Comparison of ENCODE assay signal across 8 cellular contexts in the genomic region with DNA sequence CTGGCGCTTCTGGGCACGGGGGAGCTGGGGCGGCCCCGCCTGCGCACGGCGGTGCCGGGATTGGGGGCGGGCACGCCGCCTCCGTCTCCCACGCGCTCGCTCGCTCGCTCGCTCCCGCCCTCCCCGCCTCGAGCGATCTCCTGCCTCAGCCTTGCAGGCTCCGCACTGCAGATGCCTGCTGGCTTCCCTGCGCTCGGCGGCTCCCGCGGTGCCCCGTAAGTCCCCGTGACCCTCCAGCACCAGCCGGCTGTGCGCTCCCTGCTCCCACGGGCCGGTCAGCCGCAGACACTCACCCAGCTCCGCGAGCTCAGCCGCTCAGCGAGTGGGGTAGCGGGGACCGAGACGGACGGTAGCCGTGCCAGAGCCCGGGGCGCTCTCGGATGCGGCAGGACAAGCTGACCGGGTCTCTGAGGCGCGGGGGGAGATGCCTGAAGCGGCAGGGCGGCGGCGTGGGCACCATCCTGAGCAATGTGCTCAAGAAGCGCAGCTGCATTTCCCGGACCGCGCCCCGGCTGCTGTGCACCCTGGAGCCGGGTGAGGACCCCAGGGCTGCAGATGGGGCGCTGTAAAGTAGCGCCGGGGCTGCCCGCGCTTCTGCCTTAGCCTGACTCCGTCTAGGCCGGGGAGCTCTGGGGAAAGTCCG. TPM values are rescaled to one million over a fixed set of nuclear protein-coding genes. Genes with fewer than 3 reads are reported as not detected.
A peak's percentile ranks its signal among the peaks of the same experiment; 100 is the strongest.
DNase-seq lines count a peak whose midpoint lies in the region; ATAC-seq and TF ChIP-seq lines count a peak whose summit lies in the region.

A gene with protein sequence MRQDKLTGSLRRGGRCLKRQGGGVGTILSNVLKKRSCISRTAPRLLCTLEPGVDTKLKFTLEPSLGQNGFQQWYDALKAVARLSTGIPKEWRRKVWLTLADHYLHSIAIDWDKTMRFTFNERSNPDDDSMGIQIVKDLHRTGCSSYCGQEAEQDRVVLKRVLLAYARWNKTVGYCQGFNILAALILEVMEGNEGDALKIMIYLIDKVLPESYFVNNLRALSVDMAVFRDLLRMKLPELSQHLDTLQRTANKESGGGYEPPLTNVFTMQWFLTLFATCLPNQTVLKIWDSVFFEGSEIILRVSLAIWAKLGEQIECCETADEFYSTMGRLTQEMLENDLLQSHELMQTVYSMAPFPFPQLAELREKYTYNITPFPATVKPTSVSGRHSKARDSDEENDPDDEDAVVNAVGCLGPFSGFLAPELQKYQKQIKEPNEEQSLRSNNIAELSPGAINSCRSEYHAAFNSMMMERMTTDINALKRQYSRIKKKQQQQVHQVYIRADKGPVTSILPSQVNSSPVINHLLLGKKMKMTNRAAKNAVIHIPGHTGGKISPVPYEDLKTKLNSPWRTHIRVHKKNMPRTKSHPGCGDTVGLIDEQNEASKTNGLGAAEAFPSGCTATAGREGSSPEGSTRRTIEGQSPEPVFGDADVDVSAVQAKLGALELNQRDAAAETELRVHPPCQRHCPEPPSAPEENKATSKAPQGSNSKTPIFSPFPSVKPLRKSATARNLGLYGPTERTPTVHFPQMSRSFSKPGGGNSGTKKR (plus strand): TSS at position 148 of the 643 bp plus-strand sequence. CDS start 233 bp downstream, at position 381.

- intact Hi-C loops in ovary (cut with DNase I): no loop called here

- peak; percentile 37 for ATAC-seq in HG02973 (IDR thresholded peaks at IDR 0.05; ENCODE audit: unreplicated experiment)
- ATAC-seq in activated naive CD4-positive, alpha-beta T cell treated with anti-CD3 and anti-CD28 coated beads, Interleukin-2, amount 50 U/mL, for 72 hours: peak; percentile 51 to 70
- no peak for ATAC-seq in HG03460 (IDR thresholded peaks at IDR 0.05; ENCODE audit: unreplicated experiment)

- TF ChIP-seq POLR2A in ovary (IDR thresholded peaks at IDR 0.05): no peak

- H3K9me3 ChIP-seq in cardiac muscle cell (ENCODE audit: low read depth): no peaks in the 10 kb centered on the region
- H3K9me3 ChIP-seq in ovary: no peaks in the 10 kb centered on the region

- peak; percentile 25 for DNase-seq in ELR (ENCODE audit: low read depth)
- peak; percentile 77 for DNase-seq in NCI-H526 treated with DMSO at 0.1 percent for 48 hours (lab: John Stamatoyannopoulos, UW)
- peak in 1 of 2 donors; percentile 14 for DNase-seq in activated naive CD4-positive, alpha-beta T cell treated with anti-CD3 and anti-CD28 coated beads, Interleukin-2, amount 50 U/mL, for 72 hours (ENCODE audit: low spot score in 2 of 2)
- DNase-seq in cardiac muscle cell (ENCODE audit: low read depth in 1 of 2, low spot score in 1 of 2): peak; percentile 41 to 59
- DNase-seq in ovary: peak in 4 of 5 donors; percentile 10 to 52 (median 36)
- no peak for DNase-seq in COLO829 (ENCODE audit: low spot score)

- H3K36me3 Mint-ChIP-seq in activated naive CD4-positive, alpha-beta T cell treated with anti-CD3 and anti-CD28 coated beads, Interleukin-2, amount 50 U/mL, for 72 hours: peaks cover 0 to 7% of the 10 kb centered on the region in 2 donors

- H3K4me3 ChIP-seq in cardiac muscle cell (peak within 1 kb of the TSS; percentile 39), ovary (peak within 1 kb of the TSS; percentile 15)

- 1% methylated on average over 30 to 69 of the region's 69 CpGs for WGBS in ovary, 3 donors

- H3K4me1 ChIP-seq in cardiac muscle cell (ENCODE audit: low read depth): peaks cover 21% of the 10 kb centered on the region
- H3K4me1 ChIP-seq in ovary (ENCODE audit: insufficient read depth): peaks cover 11% of the 10 kb centered on the region

- H3K36me3 ChIP-seq in cardiac muscle cell: no peaks in the 10 kb centered on the region
- H3K36me3 ChIP-seq in ovary: no peaks in the 10 kb centered on the region

- peaks cover 65% of the 10 kb centered on the region for H3K27me3 ChIP-seq in cardiac muscle cell
- H3K27me3 ChIP-seq in ovary: no peaks in the 10 kb centered on the region

- no peak for TF ChIP-seq EP300 in ovary (IDR thresholded peaks at IDR 0.05)

- no peak for TF ChIP-seq CTCF in cardiac muscle cell (IDR thresholded peaks at IDR 0.05; ENCODE audit: low read depth, low read length)
- TF ChIP-seq CTCF in ovary (IDR thresholded peaks at IDR 0.05): no peak

- H3K27ac ChIP-seq in cardiac muscle cell (no peak within 1 kb of the TSS), ovary (no peak within 1 kb of the TSS)

- H3K27ac Mint-ChIP-seq in activated naive CD4-positive, alpha-beta T cell treated with anti-CD3 and anti-CD28 coated beads, Interleukin-2, amount 50 U/mL, for 72 hours: no peak within 1 kb of the TSS

- H3K9me3 Mint-ChIP-seq in activated naive CD4-positive, alpha-beta T cell treated with anti-CD3 and anti-CD28 coated beads, Interleukin-2, amount 50 U/mL, for 72 hours: no peaks in the 10 kb centered on the region

RNA-seq across cellular contexts. Expression of the gene that starts here (rescaled TPM):
- total RNA-seq in activated naive CD4-positive, alpha-beta T cell treated with anti-CD3 and anti-CD28 coated beads, Interleukin-2, amount 50 U/mL, for 72 hours: under 1 TPM; 0.27 to 0.41 TPM
- total RNA-seq in cardiac muscle cell (0.57 and 1.4 TPM in 2 replicates), ovary (1 to 10 TPM; 1.6 to 5.2 (median 2.7) TPM)
- polyA plus RNA-seq in cardiac muscle cell (1.2 TPM in 2 replicates), ovary (1 to 10 TPM; 1.1 to 2.6 TPM)

Comparison
In these comparisons a context has a peak if more than half of its experiments do, and no peak if none do; other contexts are left out.
1. Peak in ATAC-seq in activated naive CD4-positive, alpha-beta T cell treated with anti-CD3 and anti-CD28 coated beads, Interleukin-2, amount 50 U/mL, for 72 hours; RNA of the gene not detected or under 1 TPM.